ENCODE assay signal across 20 cellular contexts in genomic region chr5:90111354-90112070, GRCh38.
A peak's percentile ranks its signal among the peaks of the same experiment; 100 is the strongest.
DNase-seq lines count a peak whose midpoint lies in the region; ATAC-seq, FAIRE-seq and TF ChIP-seq lines count a peak whose summit lies in the region.
"Had no signal": no experiment of that assay in that cellular context is flagged by ENCODE, and none has a peak within 500 bp of the region (broad histone marks: within the 10 kb centered on the region; RNA-seq: fewer than 3 reads in every experiment).

No MANE protein-coding gene starts in this region.

- H3K4me1 ChIP-seq in GM12878 (ENCODE audit: control insufficient read depth, insufficient read depth, low read length), result peaks cover 5% of the 10 kb centered on the region

- POLR2A ChIA-PET in GM12878 (lab: Charles Lee), result no interaction called here

- peak; percentile 4 for DNase-seq in SKM-1 treated with dmso at 0.1 percent for 144 hours (lab: John Stamatoyannopoulos, UW; ENCODE audit: unreplicated experiment)
- DNase-seq in SKM-1 (lab: John Stamatoyannopoulos, UW; ENCODE audit: unreplicated experiment), result no peak
- no peak for DNase-seq in GM12878 (ENCODE audit: low read depth, low spot score)
- DNase-seq in iris pigment epithelial cell (ENCODE audit: low read depth), result peak; percentile 82
- DNase-seq in stimulated activated naive B cell treated with anti-CD40 and anti-IgM and Interleukin-4, amounts not matched to agents 10 μg/mL and 1 μg/mL and 100 μg/mL, for 72 hours, result no peak
- no peak for DNase-seq in activated CD8-positive, alpha-beta memory T cell treated with anti-CD3 and anti-CD28 coated beads, Interleukin-2, amount 10 ng/mL, durations not matched to agents 7 days and 5 days
- DNase-seq in activated T-helper 2 cell treated with anti-CD3 and anti-CD28 coated beads, Interferon-gamma antibody, Interleukin-2, Interleukin-4, amounts not matched to agents 10 μg/mL and 5 μg/mL and 100 μg/mL, durations not matched to agents 14 hours and 24 hours and 36 hours (ENCODE audit: low spot score), result no peak
- DNase-seq in HTR-8/SVneo (ENCODE audit: insufficient read length, low spot score), result no peak
- DNase-seq: activated CD4-positive, alpha-beta memory T cell treated with anti-CD3 and anti-CD28 coated beads for 36 hours; CD8-positive, alpha-beta T cell; effector CD8-positive, alpha-beta T cell; EL; H9; NCI-H1417 treated with DMSO at 0.1 percent for 48 hours; NCI-H2227 treated with DMSO at 0.1 percent for 48 hours; occipital lobe; stimulated activated CD4-positive, alpha-beta T cell treated with anti-CD3 and anti-CD28 coated beads, Interleukin-15, amount 100 ng/mL, for 24 hours had no signal

- no peaks in the 10 kb centered on the region for H3K9me3 ChIP-seq in GM12878 (replicated peaks; ENCODE audit: control insufficient read depth, insufficient read depth, low read length)

- SMC1A ChIA-PET in GM12878 (lab: Charles Lee; ENCODE audit: uncharacterized antibody, unreplicated experiment), result interaction anchor here (0.6 to 1.2 kb wide), 2 partner anchors 75 to 165 kb away, joined by 4 read pairs; no protein-coding TSS in a partner anchor

- in situ Hi-C loops in GM12878 (cut with MboI), result no loop called here

- no peak overlapping the region for H3K4me3 Mint-ChIP-seq in stimulated activated naive B cell treated with anti-CD40 and anti-IgM and Interleukin-4, amounts not matched to agents 10 μg/mL and 1 μg/mL and 100 μg/mL, for 72 hours
- H3K4me3 Mint-ChIP-seq in activated CD8-positive, alpha-beta memory T cell treated with anti-CD3 and anti-CD28 coated beads, Interleukin-2, amount 10 ng/mL, durations not matched to agents 7 days and 5 days, result no peak overlapping the region
- H3K4me3 Mint-ChIP-seq in activated T-helper 2 cell treated with anti-CD3 and anti-CD28 coated beads, Interferon-gamma antibody, Interleukin-2, Interleukin-4, amounts not matched to agents 10 μg/mL and 5 μg/mL and 100 μg/mL, durations not matched to agents 14 hours and 24 hours and 36 hours (ENCODE audit: low read depth), result no peak overlapping the region
- H3K4me3 Mint-ChIP-seq: activated CD4-positive, alpha-beta memory T cell treated with anti-CD3 and anti-CD28 coated beads for 36 hours; activated T-helper 1 cell treated with anti-CD3 and anti-CD28 coated beads, Interleukin-12 subunit alpha, Interleukin-12 subunit beta, Interleukin-2, Interleukin-4 antibody, amounts not matched to agents 30 ng/mL and 10 ng/mL and 1 ng/mL, durations not matched to agents 14 hours and 24 hours and 36 hours; CD8-positive, alpha-beta T cell; H9; IgD-negative memory B cell had no signal

- TF ChIP-seq POLR2A in GM12878 (IDR thresholded peaks at IDR 0.05; ENCODE audit: low read depth, low read length), result no peak

- TF ChIP-seq EP300 in GM12878 (IDR thresholded peaks at IDR 0.05; ENCODE audit: borderline replicate concordance in 1 of 2, control insufficient read depth in 1 of 2, low read depth in 2 of 2, low read length in 2 of 2), result no peak

- no TSS peak for BruUV-seq in GM12878 (replicated peaks; lab: Mats Ljungman, UMichigan)

- H3K36me3 ChIP-seq in GM12878 (ENCODE audit: control insufficient read depth in 2 of 2, insufficient read depth in 2 of 2, low read length in 1 of 2), result no peaks in the 10 kb centered on the region

- H3K4me3 ChIP-seq in GM12878, result no peak overlapping the region

- no peaks in the 10 kb centered on the region for H3K79me2 ChIP-seq in GM12878 (ENCODE audit: control insufficient read depth, insufficient read depth, low read length)

- H4K20me1 ChIP-seq in GM12878 (ENCODE audit: control insufficient read depth, insufficient read depth), result no peaks in the 10 kb centered on the region

- H3K27me3 ChIP-seq in GM12878 (replicated peaks in 1 of 2; ENCODE audit: control insufficient read depth in 2 of 2, insufficient read depth in 2 of 2, low read length in 1 of 2), result no peaks in the 10 kb centered on the region

- peak overlapping the region; percentile 35; the same call in 1 of the 2 replicates for H3K4me2 ChIP-seq in GM12878 (ENCODE audit: control insufficient read depth, insufficient read depth)

- TF ChIP-seq RAD21 in GM12878 (IDR thresholded peaks at IDR 0.05; ENCODE audit: insufficient read depth, low read depth, low read length), result no peak

- CTCF ChIA-PET in GM12878 (lab: Yijun Ruan, JAX), result no interaction called here
- CTCF ChIA-PET in activated CD8-positive, alpha-beta memory T cell treated with anti-CD3 and anti-CD28 coated beads, Interleukin-2, amount 10 ng/mL, durations not matched to agents 7 days and 5 days (lab: Charles Lee), result no interaction called here

- TF ChIP-seq CTCF in GM12878 (IDR thresholded peaks at IDR 0.05 in 2 of 3, conservative IDR thresholded peaks at IDR 0.05 in 1 of 3; ENCODE audit: control insufficient read depth in 2 of 3, extremely low read depth in 1 of 3, insufficient read depth in 1 of 3, low read depth in 3 of 3, low read length in 3 of 3), result no peak

- peaks cover 0 to 3% of the 10 kb centered on the region in 2 donors for H3K27me3 Mint-ChIP-seq in stimulated activated naive B cell treated with anti-CD40 and anti-IgM and Interleukin-4, amounts not matched to agents 10 μg/mL and 1 μg/mL and 100 μg/mL, for 72 hours
- no peaks in the 10 kb centered on the region for H3K27me3 Mint-ChIP-seq in activated CD8-positive, alpha-beta memory T cell treated with anti-CD3 and anti-CD28 coated beads, Interleukin-2, amount 10 ng/mL, durations not matched to agents 7 days and 5 days
- H3K27me3 Mint-ChIP-seq in activated T-helper 2 cell treated with anti-CD3 and anti-CD28 coated beads, Interferon-gamma antibody, Interleukin-2, Interleukin-4, amounts not matched to agents 10 μg/mL and 5 μg/mL and 100 μg/mL, durations not matched to agents 14 hours and 24 hours and 36 hours (ENCODE audit: low read depth), result no peaks in the 10 kb centered on the region
- H3K27me3 Mint-ChIP-seq: activated CD4-positive, alpha-beta memory T cell treated with anti-CD3 and anti-CD28 coated beads for 36 hours had no signal

- intact Hi-C loops in GM12878 (cut with micrococcal nuclease; ENCODE audit: unreplicated experiment), result no loop called here
- intact Hi-C loops in activated T-helper 2 cell treated with anti-CD3 and anti-CD28 coated beads, Interferon-gamma antibody, Interleukin-2, Interleukin-4, amounts not matched to agents 10 μg/mL and 5 μg/mL and 100 μg/mL, durations not matched to agents 14 hours and 24 hours and 36 hours (cut with micrococcal nuclease), result no loop called here

- no peak overlapping the region for H3K27ac ChIP-seq in GM12878 (ENCODE audit: control insufficient read depth, insufficient read depth)

- FAIRE-seq in GM12878 (lab: Jason Lieb, UNC) (no peak), HTR-8/SVneo (lab: Jason Lieb, UNC) (no peak)
- FAIRE-seq: A204.1 had no signal

- H2AFZ ChIP-seq in GM12878 (ENCODE audit: control insufficient read depth, low read depth, low read length), result peak overlapping the region; percentile 15; the same call in 1 of the 2 replicates

- H3K36me3 Mint-ChIP-seq in stimulated activated naive B cell treated with anti-CD40 and anti-IgM and Interleukin-4, amounts not matched to agents 10 μg/mL and 1 μg/mL and 100 μg/mL, for 72 hours, result no peaks in the 10 kb centered on the region
- no peaks in the 10 kb centered on the region for H3K36me3 Mint-ChIP-seq in activated CD8-positive, alpha-beta memory T cell treated with anti-CD3 and anti-CD28 coated beads, Interleukin-2, amount 10 ng/mL, durations not matched to agents 7 days and 5 days
- no peaks in the 10 kb centered on the region for H3K36me3 Mint-ChIP-seq in activated T-helper 2 cell treated with anti-CD3 and anti-CD28 coated beads, Interferon-gamma antibody, Interleukin-2, Interleukin-4, amounts not matched to agents 10 μg/mL and 5 μg/mL and 100 μg/mL, durations not matched to agents 14 hours and 24 hours and 36 hours (ENCODE audit: low read depth)
- H3K36me3 Mint-ChIP-seq: activated CD4-positive, alpha-beta memory T cell treated with anti-CD3 and anti-CD28 coated beads for 36 hours; CD8-positive, alpha-beta T cell; IgD-negative memory B cell had no signal

- RAD21 ChIA-PET in GM12878 (lab: Charles Lee; ENCODE audit: unreplicated experiment), result no interaction called here

- H3K9ac ChIP-seq in GM12878 (ENCODE audit: control insufficient read depth, insufficient read depth, low read length), result no peak overlapping the region

- 47% methylated on average over 10 of the region's 10 CpGs for WGBS in GM12878 (ENCODE audit: insufficient coverage, insufficient replicate concordance, low lambda C conversion rate, missing lambda C conversion rate)

- no peak overlapping the region for H3K27ac Mint-ChIP-seq in stimulated activated naive B cell treated with anti-CD40 and anti-IgM and Interleukin-4, amounts not matched to agents 10 μg/mL and 1 μg/mL and 100 μg/mL, for 72 hours
- no peak overlapping the region for H3K27ac Mint-ChIP-seq in activated CD8-positive, alpha-beta memory T cell treated with anti-CD3 and anti-CD28 coated beads, Interleukin-2, amount 10 ng/mL, durations not matched to agents 7 days and 5 days
- no peak overlapping the region for H3K27ac Mint-ChIP-seq in activated T-helper 2 cell treated with anti-CD3 and anti-CD28 coated beads, Interferon-gamma antibody, Interleukin-2, Interleukin-4, amounts not matched to agents 10 μg/mL and 5 μg/mL and 100 μg/mL, durations not matched to agents 14 hours and 24 hours and 36 hours
- H3K27ac Mint-ChIP-seq: activated CD4-positive, alpha-beta memory T cell treated with anti-CD3 and anti-CD28 coated beads for 36 hours; activated T-helper 1 cell treated with anti-CD3 and anti-CD28 coated beads, Interleukin-12 subunit alpha, Interleukin-12 subunit beta, Interleukin-2, Interleukin-4 antibody, amounts not matched to agents 30 ng/mL and 10 ng/mL and 1 ng/mL, durations not matched to agents 14 hours and 24 hours and 36 hours; CD8-positive, alpha-beta T cell; IgD-negative memory B cell had no signal

- peaks cover 0 to 2% of the 10 kb centered on the region in 2 donors for H3K9me3 Mint-ChIP-seq in stimulated activated naive B cell treated with anti-CD40 and anti-IgM and Interleukin-4, amounts not matched to agents 10 μg/mL and 1 μg/mL and 100 μg/mL, for 72 hours
- no peaks in the 10 kb centered on the region for H3K9me3 Mint-ChIP-seq in activated CD8-positive, alpha-beta memory T cell treated with anti-CD3 and anti-CD28 coated beads, Interleukin-2, amount 10 ng/mL, durations not matched to agents 7 days and 5 days (ENCODE audit: low read depth)
- no peaks in the 10 kb centered on the region for H3K9me3 Mint-ChIP-seq in activated T-helper 2 cell treated with anti-CD3 and anti-CD28 coated beads, Interferon-gamma antibody, Interleukin-2, Interleukin-4, amounts not matched to agents 10 μg/mL and 5 μg/mL and 100 μg/mL, durations not matched to agents 14 hours and 24 hours and 36 hours
- H3K9me3 Mint-ChIP-seq: activated CD4-positive, alpha-beta memory T cell treated with anti-CD3 and anti-CD28 coated beads for 36 hours; activated T-helper 1 cell treated with anti-CD3 and anti-CD28 coated beads, Interleukin-12 subunit alpha, Interleukin-12 subunit beta, Interleukin-2, Interleukin-4 antibody, amounts not matched to agents 30 ng/mL and 10 ng/mL and 1 ng/mL, durations not matched to agents 14 hours and 24 hours and 36 hours; CD8-positive, alpha-beta T cell; H9 had no signal

- ATAC-seq in GM12878, result no peak
- ATAC-seq in stimulated activated naive B cell treated with anti-CD40 and anti-IgM and Interleukin-4, amounts not matched to agents 10 μg/mL and 1 μg/mL and 100 μg/mL, for 72 hours (replicated peaks), result peak; percentile 44 to 55
- ATAC-seq in activated CD8-positive, alpha-beta memory T cell treated with anti-CD3 and anti-CD28 coated beads, Interleukin-2, amount 10 ng/mL, durations not matched to agents 7 days and 5 days, result no peak
- ATAC-seq: CD8-positive, alpha-beta T cell had no signal

- H3K4me1 Mint-ChIP-seq in stimulated activated naive B cell treated with anti-CD40 and anti-IgM and Interleukin-4, amounts not matched to agents 10 μg/mL and 1 μg/mL and 100 μg/mL, for 72 hours, result peaks cover 0 to 7% of the 10 kb centered on the region in 2 donors
- no peaks in the 10 kb centered on the region for H3K4me1 Mint-ChIP-seq in activated CD8-positive, alpha-beta memory T cell treated with anti-CD3 and anti-CD28 coated beads, Interleukin-2, amount 10 ng/mL, durations not matched to agents 7 days and 5 days
- no peaks in the 10 kb centered on the region for H3K4me1 Mint-ChIP-seq in activated T-helper 2 cell treated with anti-CD3 and anti-CD28 coated beads, Interferon-gamma antibody, Interleukin-2, Interleukin-4, amounts not matched to agents 10 μg/mL and 5 μg/mL and 100 μg/mL, durations not matched to agents 14 hours and 24 hours and 36 hours (ENCODE audit: low read depth)

Comparison
In these comparisons a context has a peak if more than half of its experiments do, and no peak if none do; other contexts are left out.
1. DNase-seq: peak in SKM-1 treated with dmso at 0.1 percent for 144 hours (single experiment) and iris pigment epithelial cell (single experiment); none in SKM-1 (single experiment), GM12878 (single experiment), stimulated activated naive B cell treated with anti-CD40 and anti-IgM and Interleukin-4, amounts not matched to agents 10 μg/mL and 1 μg/mL and 100 μg/mL, for 72 hours (single experiment), activated CD8-positive, alpha-beta memory T cell treated with anti-CD3 and anti-CD28 coated beads, Interleukin-2, amount 10 ng/mL, durations not matched to agents 7 days and 5 days (single experiment), activated T-helper 2 cell treated with anti-CD3 and anti-CD28 coated beads, Interferon-gamma antibody, Interleukin-2, Interleukin-4, amounts not matched to agents 10 μg/mL and 5 μg/mL and 100 μg/mL, durations not matched to agents 14 hours and 24 hours and 36 hours (single experiment) and HTR-8/SVneo (single experiment).
2. ATAC-seq: peak in stimulated activated naive B cell treated with anti-CD40 and anti-IgM and Interleukin-4, amounts not matched to agents 10 μg/mL and 1 μg/mL and 100 μg/mL, for 72 hours (2 of 2); none in GM12878 (single experiment) and activated CD8-positive, alpha-beta memory T cell treated with anti-CD3 and anti-CD28 coated beads, Interleukin-2, amount 10 ng/mL, durations not matched to agents 7 days and 5 days (single experiment).